In the genomic region with DNA sequence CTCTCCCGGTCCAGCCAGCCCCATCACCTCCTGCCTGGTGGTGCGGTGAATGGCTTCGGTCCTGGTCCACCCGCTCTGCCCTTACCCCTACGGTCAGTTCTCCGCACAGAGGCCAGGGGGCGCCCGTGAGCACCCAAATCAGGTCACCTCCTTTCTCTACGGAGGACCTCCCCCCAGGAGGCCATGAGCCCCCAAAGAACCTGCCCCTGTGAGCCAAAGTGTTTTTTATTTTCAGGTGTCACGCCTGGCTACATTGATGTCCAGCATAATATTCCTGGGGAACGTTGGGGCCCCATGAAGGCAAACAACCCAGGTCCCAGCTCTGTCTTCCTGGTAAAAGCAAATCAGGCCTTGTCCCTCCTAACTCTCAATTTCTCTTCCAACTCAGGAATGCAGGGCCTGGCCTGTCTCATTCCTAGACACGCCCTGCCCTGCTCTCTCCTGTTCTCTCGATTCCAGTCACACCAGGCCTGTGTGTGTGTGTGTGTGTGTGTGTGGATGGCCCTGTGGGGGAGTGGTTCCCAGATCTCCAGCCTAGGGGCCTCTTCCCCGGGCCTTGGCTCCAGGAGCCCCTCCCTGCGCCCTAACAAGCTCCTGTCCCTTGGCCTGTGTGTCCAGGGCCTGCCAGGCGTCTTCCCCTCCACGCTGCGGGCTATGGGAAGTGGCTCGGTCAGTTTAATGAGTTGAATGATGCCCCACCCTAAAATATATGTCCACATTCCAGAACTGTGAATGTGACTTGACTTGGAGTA, we compare ENCODE assay signal across 1 cellular context.
A peak's percentile ranks its signal among the peaks of the same experiment; 100 is the strongest.
TF ChIP-seq lines count a peak whose summit lies in the region.

No MANE protein-coding gene starts in this region.

TF ChIP-seq in GM12878, 131 proteins besides CTCF, POLR2A, EP300 and RAD21:
- TF ChIP-seq IKZF1 (conservative IDR thresholded peaks at IDR 0.05) (no peak), SMC3 (IDR thresholded peaks at IDR 0.05; ENCODE audit: borderline replicate concordance, low read length) (peak; percentile 38; the same call in 1 of the 2 replicates), YY1 (IDR thresholded peaks at IDR 0.05; ENCODE audit: low read depth, low read length) (0 out of 2 replicates have a peak, but pooled peaks have one; percentile 23)
